ENCODE assay signal across 1 cellular context in the genomic region with DNA sequence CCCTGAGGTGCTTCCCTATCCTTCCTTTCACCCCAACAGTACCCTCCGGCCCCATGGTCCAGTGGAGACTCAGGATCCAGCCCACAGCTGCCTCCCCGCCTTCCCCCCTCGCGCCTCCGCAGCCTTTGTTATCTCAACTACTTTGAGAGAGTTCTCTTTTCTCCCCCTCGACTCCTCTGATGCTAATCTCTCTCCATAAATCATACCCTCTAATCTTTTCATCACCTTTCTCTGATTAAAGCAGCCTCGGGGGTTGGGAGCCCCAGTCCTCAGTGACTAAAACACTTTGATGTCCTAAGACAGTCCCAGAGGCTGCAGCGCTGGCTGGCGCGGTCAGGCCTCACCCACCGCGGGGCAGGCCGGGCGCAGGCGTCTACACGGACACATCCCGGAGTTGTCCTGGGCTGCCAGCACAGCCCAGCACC.
TF ChIP-seq lines count a peak whose summit lies in the region.

No MANE protein-coding gene starts in this region.

TF ChIP-seq in K562, 482 proteins besides CTCF, POLR2A, EP300 and RAD21 (continued from another document and continues in another):
- TF ChIP-seq SAFB (IDR thresholded peaks at IDR 0.05; ENCODE audit: borderline replicate concordance, low read depth, low read length): no peak
- no peak for TF ChIP-seq GTF2E2 (tag; IDR thresholded peaks at IDR 0.05)
- TF ChIP-seq, protein P1, sequence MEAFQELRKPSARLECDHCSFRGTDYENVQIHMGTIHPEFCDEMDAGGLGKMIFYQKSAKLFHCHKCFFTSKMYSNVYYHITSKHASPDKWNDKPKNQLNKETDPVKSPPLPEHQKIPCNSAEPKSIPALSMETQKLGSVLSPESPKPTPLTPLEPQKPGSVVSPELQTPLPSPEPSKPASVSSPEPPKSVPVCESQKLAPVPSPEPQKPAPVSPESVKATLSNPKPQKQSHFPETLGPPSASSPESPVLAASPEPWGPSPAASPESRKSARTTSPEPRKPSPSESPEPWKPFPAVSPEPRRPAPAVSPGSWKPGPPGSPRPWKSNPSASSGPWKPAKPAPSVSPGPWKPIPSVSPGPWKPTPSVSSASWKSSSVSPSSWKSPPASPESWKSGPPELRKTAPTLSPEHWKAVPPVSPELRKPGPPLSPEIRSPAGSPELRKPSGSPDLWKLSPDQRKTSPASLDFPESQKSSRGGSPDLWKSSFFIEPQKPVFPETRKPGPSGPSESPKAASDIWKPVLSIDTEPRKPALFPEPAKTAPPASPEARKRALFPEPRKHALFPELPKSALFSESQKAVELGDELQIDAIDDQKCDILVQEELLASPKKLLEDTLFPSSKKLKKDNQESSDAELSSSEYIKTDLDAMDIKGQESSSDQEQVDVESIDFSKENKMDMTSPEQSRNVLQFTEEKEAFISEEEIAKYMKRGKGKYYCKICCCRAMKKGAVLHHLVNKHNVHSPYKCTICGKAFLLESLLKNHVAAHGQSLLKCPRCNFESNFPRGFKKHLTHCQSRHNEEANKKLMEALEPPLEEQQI (IDR thresholded peaks at IDR 0.05): no peak
- TF ChIP-seq SNRNP70 (optimal IDR thresholded peaks at IDR 0.05; ENCODE audit: low read depth, low read length): no peak
- no peak for TF ChIP-seq HOXB6 (CRISPR knock-in tag; IDR thresholded peaks at IDR 0.05; ENCODE audit: borderline replicate concordance)
- TF ChIP-seq, protein P2, sequence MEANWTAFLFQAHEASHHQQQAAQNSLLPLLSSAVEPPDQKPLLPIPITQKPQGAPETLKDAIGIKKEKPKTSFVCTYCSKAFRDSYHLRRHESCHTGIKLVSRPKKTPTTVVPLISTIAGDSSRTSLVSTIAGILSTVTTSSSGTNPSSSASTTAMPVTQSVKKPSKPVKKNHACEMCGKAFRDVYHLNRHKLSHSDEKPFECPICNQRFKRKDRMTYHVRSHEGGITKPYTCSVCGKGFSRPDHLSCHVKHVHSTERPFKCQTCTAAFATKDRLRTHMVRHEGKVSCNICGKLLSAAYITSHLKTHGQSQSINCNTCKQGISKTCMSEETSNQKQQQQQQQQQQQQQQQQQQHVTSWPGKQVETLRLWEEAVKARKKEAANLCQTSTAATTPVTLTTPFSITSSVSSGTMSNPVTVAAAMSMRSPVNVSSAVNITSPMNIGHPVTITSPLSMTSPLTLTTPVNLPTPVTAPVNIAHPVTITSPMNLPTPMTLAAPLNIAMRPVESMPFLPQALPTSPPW (CRISPR knock-in tag; IDR thresholded peaks at IDR 0.05): peak; percentile 93
- TF ChIP-seq, protein P3, sequence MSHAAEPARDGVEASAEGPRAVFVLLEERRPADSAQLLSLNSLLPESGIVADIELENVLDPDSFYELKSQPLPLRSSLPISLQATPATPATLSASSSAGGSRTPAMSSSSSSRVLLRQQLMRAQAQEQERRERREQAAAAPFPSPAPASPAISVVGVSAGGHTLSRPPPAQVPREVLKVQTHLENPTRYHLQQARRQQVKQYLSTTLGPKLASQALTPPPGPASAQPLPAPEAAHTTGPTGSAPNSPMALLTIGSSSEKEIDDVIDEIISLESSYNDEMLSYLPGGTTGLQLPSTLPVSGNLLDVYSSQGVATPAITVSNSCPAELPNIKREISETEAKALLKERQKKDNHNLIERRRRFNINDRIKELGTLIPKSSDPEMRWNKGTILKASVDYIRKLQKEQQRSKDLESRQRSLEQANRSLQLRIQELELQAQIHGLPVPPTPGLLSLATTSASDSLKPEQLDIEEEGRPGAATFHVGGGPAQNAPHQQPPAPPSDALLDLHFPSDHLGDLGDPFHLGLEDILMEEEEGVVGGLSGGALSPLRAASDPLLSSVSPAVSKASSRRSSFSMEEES (CRISPR knock-in tag; IDR thresholded peaks at IDR 0.05): no peak
- TF ChIP-seq, protein P4, sequence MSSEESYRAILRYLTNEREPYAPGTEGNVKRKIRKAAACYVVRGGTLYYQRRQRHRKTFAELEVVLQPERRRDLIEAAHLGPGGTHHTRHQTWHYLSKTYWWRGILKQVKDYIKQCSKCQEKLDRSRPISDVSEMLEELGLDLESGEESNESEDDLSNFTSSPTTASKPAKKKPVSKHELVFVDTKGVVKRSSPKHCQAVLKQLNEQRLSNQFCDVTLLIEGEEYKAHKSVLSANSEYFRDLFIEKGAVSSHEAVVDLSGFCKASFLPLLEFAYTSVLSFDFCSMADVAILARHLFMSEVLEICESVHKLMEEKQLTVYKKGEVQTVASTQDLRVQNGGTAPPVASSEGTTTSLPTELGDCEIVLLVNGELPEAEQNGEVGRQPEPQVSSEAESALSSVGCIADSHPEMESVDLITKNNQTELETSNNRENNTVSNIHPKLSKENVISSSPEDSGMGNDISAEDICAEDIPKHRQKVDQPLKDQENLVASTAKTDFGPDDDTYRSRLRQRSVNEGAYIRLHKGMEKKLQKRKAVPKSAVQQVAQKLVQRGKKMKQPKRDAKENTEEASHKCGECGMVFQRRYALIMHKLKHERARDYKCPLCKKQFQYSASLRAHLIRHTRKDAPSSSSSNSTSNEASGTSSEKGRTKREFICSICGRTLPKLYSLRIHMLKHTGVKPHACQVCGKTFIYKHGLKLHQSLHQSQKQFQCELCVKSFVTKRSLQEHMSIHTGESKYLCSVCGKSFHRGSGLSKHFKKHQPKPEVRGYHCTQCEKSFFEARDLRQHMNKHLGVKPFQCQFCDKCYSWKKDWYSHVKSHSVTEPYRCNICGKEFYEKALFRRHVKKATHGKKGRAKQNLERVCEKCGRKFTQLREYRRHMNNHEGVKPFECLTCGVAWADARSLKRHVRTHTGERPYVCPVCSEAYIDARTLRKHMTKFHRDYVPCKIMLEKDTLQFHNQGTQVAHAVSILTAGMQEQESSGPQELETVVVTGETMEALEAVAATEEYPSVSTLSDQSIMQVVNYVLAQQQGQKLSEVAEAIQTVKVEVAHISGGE (CRISPR knock-in tag; IDR thresholded peaks at IDR 0.05): no peak
- TF ChIP-seq, protein P5, sequence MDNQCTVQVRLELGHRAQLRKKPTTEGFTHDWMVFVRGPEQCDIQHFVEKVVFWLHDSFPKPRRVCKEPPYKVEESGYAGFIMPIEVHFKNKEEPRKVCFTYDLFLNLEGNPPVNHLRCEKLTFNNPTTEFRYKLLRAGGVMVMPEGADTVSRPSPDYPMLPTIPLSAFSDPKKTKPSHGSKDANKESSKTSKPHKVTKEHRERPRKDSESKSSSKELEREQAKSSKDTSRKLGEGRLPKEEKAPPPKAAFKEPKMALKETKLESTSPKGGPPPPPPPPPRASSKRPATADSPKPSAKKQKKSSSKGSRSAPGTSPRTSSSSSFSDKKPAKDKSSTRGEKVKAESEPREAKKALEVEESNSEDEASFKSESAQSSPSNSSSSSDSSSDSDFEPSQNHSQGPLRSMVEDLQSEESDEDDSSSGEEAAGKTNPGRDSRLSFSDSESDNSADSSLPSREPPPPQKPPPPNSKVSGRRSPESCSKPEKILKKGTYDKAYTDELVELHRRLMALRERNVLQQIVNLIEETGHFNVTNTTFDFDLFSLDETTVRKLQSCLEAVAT (IDR thresholded peaks at IDR 0.05): no peak
- no peak for TF ChIP-seq CHD1 (IDR thresholded peaks at IDR 0.05; ENCODE audit: low read length)
- no peak for TF ChIP-seq RB1 (IDR thresholded peaks at IDR 0.05; ENCODE audit: low read depth)
- TF ChIP-seq, protein P6, sequence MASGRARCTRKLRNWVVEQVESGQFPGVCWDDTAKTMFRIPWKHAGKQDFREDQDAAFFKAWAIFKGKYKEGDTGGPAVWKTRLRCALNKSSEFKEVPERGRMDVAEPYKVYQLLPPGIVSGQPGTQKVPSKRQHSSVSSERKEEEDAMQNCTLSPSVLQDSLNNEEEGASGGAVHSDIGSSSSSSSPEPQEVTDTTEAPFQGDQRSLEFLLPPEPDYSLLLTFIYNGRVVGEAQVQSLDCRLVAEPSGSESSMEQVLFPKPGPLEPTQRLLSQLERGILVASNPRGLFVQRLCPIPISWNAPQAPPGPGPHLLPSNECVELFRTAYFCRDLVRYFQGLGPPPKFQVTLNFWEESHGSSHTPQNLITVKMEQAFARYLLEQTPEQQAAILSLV (tag; IDR thresholded peaks at IDR 0.05): no peak
- TF ChIP-seq, protein P7, sequence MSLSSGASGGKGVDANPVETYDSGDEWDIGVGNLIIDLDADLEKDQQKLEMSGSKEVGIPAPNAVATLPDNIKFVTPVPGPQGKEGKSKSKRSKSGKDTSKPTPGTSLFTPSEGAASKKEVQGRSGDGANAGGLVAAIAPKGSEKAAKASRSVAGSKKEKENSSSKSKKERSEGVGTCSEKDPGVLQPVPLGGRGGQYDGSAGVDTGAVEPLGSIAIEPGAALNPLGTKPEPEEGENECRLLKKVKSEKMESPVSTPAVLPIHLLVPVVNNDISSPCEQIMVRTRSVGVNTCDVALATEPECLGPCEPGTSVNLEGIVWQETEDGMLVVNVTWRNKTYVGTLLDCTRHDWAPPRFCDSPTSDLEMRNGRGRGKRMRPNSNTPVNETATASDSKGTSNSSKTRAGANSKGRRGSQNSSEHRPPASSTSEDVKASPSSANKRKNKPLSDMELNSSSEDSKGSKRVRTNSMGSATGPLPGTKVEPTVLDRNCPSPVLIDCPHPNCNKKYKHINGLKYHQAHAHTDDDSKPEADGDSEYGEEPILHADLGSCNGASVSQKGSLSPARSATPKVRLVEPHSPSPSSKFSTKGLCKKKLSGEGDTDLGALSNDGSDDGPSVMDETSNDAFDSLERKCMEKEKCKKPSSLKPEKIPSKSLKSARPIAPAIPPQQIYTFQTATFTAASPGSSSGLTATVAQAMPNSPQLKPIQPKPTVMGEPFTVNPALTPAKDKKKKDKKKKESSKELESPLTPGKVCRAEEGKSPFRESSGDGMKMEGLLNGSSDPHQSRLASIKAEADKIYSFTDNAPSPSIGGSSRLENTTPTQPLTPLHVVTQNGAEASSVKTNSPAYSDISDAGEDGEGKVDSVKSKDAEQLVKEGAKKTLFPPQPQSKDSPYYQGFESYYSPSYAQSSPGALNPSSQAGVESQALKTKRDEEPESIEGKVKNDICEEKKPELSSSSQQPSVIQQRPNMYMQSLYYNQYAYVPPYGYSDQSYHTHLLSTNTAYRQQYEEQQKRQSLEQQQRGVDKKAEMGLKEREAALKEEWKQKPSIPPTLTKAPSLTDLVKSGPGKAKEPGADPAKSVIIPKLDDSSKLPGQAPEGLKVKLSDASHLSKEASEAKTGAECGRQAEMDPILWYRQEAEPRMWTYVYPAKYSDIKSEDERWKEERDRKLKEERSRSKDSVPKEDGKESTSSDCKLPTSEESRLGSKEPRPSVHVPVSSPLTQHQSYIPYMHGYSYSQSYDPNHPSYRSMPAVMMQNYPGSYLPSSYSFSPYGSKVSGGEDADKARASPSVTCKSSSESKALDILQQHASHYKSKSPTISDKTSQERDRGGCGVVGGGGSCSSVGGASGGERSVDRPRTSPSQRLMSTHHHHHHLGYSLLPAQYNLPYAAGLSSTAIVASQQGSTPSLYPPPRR (CRISPR knock-in tag; IDR thresholded peaks at IDR 0.05; ENCODE audit: borderline replicate concordance): no peak
- TF ChIP-seq, protein P8, sequence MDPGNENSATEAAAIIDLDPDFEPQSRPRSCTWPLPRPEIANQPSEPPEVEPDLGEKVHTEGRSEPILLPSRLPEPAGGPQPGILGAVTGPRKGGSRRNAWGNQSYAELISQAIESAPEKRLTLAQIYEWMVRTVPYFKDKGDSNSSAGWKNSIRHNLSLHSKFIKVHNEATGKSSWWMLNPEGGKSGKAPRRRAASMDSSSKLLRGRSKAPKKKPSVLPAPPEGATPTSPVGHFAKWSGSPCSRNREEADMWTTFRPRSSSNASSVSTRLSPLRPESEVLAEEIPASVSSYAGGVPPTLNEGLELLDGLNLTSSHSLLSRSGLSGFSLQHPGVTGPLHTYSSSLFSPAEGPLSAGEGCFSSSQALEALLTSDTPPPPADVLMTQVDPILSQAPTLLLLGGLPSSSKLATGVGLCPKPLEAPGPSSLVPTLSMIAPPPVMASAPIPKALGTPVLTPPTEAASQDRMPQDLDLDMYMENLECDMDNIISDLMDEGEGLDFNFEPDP (CRISPR knock-in tag; IDR thresholded peaks at IDR 0.05): no peak
- TF ChIP-seq GATA2 (CRISPR knock-in tag; IDR thresholded peaks at IDR 0.05): no peak
- TF ChIP-seq, protein P9, sequence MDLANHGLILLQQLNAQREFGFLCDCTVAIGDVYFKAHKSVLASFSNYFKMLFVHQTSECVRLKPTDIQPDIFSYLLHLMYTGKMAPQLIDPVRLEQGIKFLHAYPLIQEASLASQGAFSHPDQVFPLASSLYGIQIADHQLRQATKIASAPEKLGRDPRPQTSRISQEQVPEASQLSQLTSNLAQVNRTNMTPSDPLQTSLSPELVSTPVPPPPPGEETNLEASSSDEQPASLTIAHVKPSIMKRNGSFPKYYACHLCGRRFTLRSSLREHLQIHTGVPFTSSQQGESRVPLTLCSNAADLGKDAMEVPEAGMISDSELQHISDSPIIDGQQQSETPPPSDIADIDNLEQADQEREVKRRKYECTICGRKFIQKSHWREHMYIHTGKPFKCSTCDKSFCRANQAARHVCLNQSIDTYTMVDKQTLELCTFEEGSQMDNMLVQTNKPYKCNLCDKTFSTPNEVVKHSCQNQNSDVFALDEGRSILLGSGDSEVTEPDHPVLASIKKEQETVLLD (IDR thresholded peaks at IDR 0.05): no peak
